ENCODE assay signal across 1 cellular context in the genomic region with DNA sequence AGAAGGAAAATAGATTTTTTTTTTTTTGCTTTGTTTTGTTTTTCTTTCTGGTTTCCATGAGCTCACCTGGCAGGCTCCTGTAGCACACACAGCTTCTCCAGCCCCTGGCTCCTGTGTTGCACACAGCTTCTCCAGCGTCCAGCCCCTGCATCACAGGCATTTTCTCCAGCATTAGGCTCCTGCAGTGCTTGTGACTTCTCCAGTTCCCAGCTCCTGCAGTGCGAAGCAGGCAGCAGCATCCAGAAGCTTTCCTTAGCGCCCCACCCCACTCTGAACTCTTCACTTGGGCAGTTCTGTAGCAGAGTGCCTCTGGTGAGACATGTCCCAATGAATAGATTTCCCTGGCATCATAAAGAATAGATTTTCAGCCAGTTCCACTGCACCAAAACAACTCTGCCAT.
TF ChIP-seq lines count a peak whose summit lies in the region.

No MANE protein-coding gene starts in this region.

TF ChIP-seq in H1, 55 proteins besides CTCF, POLR2A, EP300 and RAD21:
- peak; percentile 77 for TF ChIP-seq TBP (IDR thresholded peaks at IDR 0.05; ENCODE audit: low read depth, low read length)
- TF ChIP-seq, protein P1, sequence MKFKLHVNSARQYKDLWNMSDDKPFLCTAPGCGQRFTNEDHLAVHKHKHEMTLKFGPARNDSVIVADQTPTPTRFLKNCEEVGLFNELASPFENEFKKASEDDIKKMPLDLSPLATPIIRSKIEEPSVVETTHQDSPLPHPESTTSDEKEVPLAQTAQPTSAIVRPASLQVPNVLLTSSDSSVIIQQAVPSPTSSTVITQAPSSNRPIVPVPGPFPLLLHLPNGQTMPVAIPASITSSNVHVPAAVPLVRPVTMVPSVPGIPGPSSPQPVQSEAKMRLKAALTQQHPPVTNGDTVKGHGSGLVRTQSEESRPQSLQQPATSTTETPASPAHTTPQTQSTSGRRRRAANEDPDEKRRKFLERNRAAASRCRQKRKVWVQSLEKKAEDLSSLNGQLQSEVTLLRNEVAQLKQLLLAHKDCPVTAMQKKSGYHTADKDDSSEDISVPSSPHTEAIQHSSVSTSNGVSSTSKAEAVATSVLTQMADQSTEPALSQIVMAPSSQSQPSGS (IDR thresholded peaks at IDR 0.05; ENCODE audit: low read length), result no peak
